8 cellular contexts compared by ENCODE assay signal in genomic region chr1:151398691-151399065, GRCh38. TPM values are rescaled to one million over a fixed set of nuclear protein-coding genes. Genes with fewer than 3 reads are reported as not detected.
DNase-seq lines count a peak whose midpoint lies in the region; ATAC-seq and TF ChIP-seq lines count a peak whose summit lies in the region.

No MANE protein-coding gene starts in this region.

- no peak for TF ChIP-seq CTCF in uterus (IDR thresholded peaks at IDR 0.05)

- H3K9me3 Mint-ChIP-seq in activated T-helper 2 cell treated with anti-CD3 and anti-CD28 coated beads, Interferon-gamma antibody, Interleukin-2, Interleukin-4, amounts not matched to agents 10 μg/mL and 5 μg/mL and 100 μg/mL, durations not matched to agents 14 hours and 24 hours and 36 hours: no peaks in the 10 kb centered on the region
- no peaks in the 10 kb centered on the region for H3K9me3 Mint-ChIP-seq in memory B cell

- intact Hi-C loops in activated T-helper 2 cell treated with anti-CD3 and anti-CD28 coated beads, Interferon-gamma antibody, Interleukin-2, Interleukin-4, amounts not matched to agents 10 μg/mL and 5 μg/mL and 100 μg/mL, durations not matched to agents 14 hours and 24 hours and 36 hours (cut with micrococcal nuclease): loop anchor here (1.0 kb wide), 1 partner anchor 51 kb away; the partner anchor contains the start of gene RFX5
- intact Hi-C loops in uterus (cut with DNase I; ENCODE audit: low total_unique reads): loop anchor here (10.0 kb wide), 1 partner anchor 104 kb away; no protein-coding TSS in a partner anchor

- H3K27ac Mint-ChIP-seq in activated T-helper 2 cell treated with anti-CD3 and anti-CD28 coated beads, Interferon-gamma antibody, Interleukin-2, Interleukin-4, amounts not matched to agents 10 μg/mL and 5 μg/mL and 100 μg/mL, durations not matched to agents 14 hours and 24 hours and 36 hours: peak overlapping the region; percentile 100
- peak overlapping the region; percentile 98 for H3K27ac Mint-ChIP-seq in memory B cell

- H3K4me3 ChIP-seq in uterus: peak overlapping the region; percentile 92 to 96

- H3K36me3 Mint-ChIP-seq in activated T-helper 2 cell treated with anti-CD3 and anti-CD28 coated beads, Interferon-gamma antibody, Interleukin-2, Interleukin-4, amounts not matched to agents 10 μg/mL and 5 μg/mL and 100 μg/mL, durations not matched to agents 14 hours and 24 hours and 36 hours (ENCODE audit: low read depth): peaks cover 43% of the 10 kb centered on the region
- H3K36me3 Mint-ChIP-seq in memory B cell: peaks cover 10% of the 10 kb centered on the region

- no peaks in the 10 kb centered on the region for H3K27me3 ChIP-seq in uterus

- no peaks in the 10 kb centered on the region for H3K36me3 ChIP-seq in uterus

- peak; percentile 13 for DNase-seq in stimulated activated CD4-positive, alpha-beta T cell treated with anti-CD3 and anti-CD28 coated beads, Interleukin-15, amount 100 ng/mL, for 24 hours
- no peak for DNase-seq in stimulated activated CD4-positive, alpha-beta T cell treated with anti-CD3 and anti-CD28 coated beads, Interleukin-4, amount 100 ng/mL, for 1 hour
- no peak for DNase-seq in activated T-helper 2 cell treated with anti-CD3 and anti-CD28 coated beads, Interferon-gamma antibody, Interleukin-2, Interleukin-4, amounts not matched to agents 10 μg/mL and 5 μg/mL and 100 μg/mL, durations not matched to agents 14 hours and 24 hours and 36 hours (ENCODE audit: low spot score)
- DNase-seq in memory B cell (ENCODE audit: low spot score in 2 of 2) (no peak), uterus (peak in 1 of 2 donors; percentile 22), C1 segment of cervical spinal cord (lab: John Stamatoyannopoulos, UW) (no peak), NCI-H187 (lab: John Stamatoyannopoulos, UW) (no peak), Kasumi-1 (lab: John Stamatoyannopoulos, UW) (no peak)

- H3K4me1 ChIP-seq in uterus: peaks cover 0 to 9% of the 10 kb centered on the region in 2 donors

- H3K4me3 Mint-ChIP-seq in activated T-helper 2 cell treated with anti-CD3 and anti-CD28 coated beads, Interferon-gamma antibody, Interleukin-2, Interleukin-4, amounts not matched to agents 10 μg/mL and 5 μg/mL and 100 μg/mL, durations not matched to agents 14 hours and 24 hours and 36 hours (ENCODE audit: low read depth): peak overlapping the region; percentile 98
- H3K4me3 Mint-ChIP-seq in memory B cell: peak overlapping the region; percentile 92

- TF ChIP-seq POLR2A in uterus (IDR thresholded peaks at IDR 0.05): no peak

- H3K27ac ChIP-seq in uterus: peak overlapping the region; percentile 91 to 92

- no peak for ATAC-seq in memory B cell (ENCODE audit: low read depth)

- peaks cover 17% of the 10 kb centered on the region for H3K4me1 Mint-ChIP-seq in activated T-helper 2 cell treated with anti-CD3 and anti-CD28 coated beads, Interferon-gamma antibody, Interleukin-2, Interleukin-4, amounts not matched to agents 10 μg/mL and 5 μg/mL and 100 μg/mL, durations not matched to agents 14 hours and 24 hours and 36 hours (ENCODE audit: low read depth)
- H3K4me1 Mint-ChIP-seq in memory B cell: peaks cover 9% of the 10 kb centered on the region

- peaks cover 5% of the 10 kb centered on the region for H3K27me3 Mint-ChIP-seq in activated T-helper 2 cell treated with anti-CD3 and anti-CD28 coated beads, Interferon-gamma antibody, Interleukin-2, Interleukin-4, amounts not matched to agents 10 μg/mL and 5 μg/mL and 100 μg/mL, durations not matched to agents 14 hours and 24 hours and 36 hours (ENCODE audit: low read depth)
- no peaks in the 10 kb centered on the region for H3K27me3 Mint-ChIP-seq in memory B cell

- no peaks in the 10 kb centered on the region for H3K9me3 ChIP-seq in uterus

RNA-seq across cellular contexts. Expression of gene PSMB4, which starts 0.7 kb away (rescaled TPM):
- 443 and 458 TPM in 2 replicates for total RNA-seq in activated T-helper 2 cell treated with anti-CD3 and anti-CD28 coated beads, Interferon-gamma antibody, Interleukin-2, Interleukin-4, amounts not matched to agents 10 μg/mL and 5 μg/mL and 100 μg/mL, durations not matched to agents 14 hours and 24 hours and 36 hours
- total RNA-seq in uterus: 100 to 1,000 TPM; 192 to 336 (median 244) TPM

RNA-seq across cellular contexts. Expression of gene SELENBP1, which starts 26.2 kb away (rescaled TPM):
- total RNA-seq in activated T-helper 2 cell treated with anti-CD3 and anti-CD28 coated beads, Interferon-gamma antibody, Interleukin-2, Interleukin-4, amounts not matched to agents 10 μg/mL and 5 μg/mL and 100 μg/mL, durations not matched to agents 14 hours and 24 hours and 36 hours: not detected in 2 replicates
- total RNA-seq in uterus: 100 to 1,000 TPM in 1 of 4 donors, 10 to 100 TPM in 3; 38.2 to 108 (median 61.6) TPM

RNA-seq across cellular contexts. Expression of gene RFX5, which starts 51.6 kb away (rescaled TPM):
- 68.9 and 85.5 TPM in 2 replicates for total RNA-seq in activated T-helper 2 cell treated with anti-CD3 and anti-CD28 coated beads, Interferon-gamma antibody, Interleukin-2, Interleukin-4, amounts not matched to agents 10 μg/mL and 5 μg/mL and 100 μg/mL, durations not matched to agents 14 hours and 24 hours and 36 hours
- 10 to 100 TPM; 22.9 to 66.4 (median 34.1) TPM for total RNA-seq in uterus

Comparison
In these comparisons a context has a peak if more than half of its experiments do, and no peak if none do; other contexts are left out.
1. RNA of gene SELENBP1, which starts 26.2 kb away (total RNA-seq): 38.2 to 108 TPM in uterus; not detected in activated T-helper 2 cell treated with anti-CD3 and anti-CD28 coated beads, Interferon-gamma antibody, Interleukin-2, Interleukin-4, amounts not matched to agents 10 μg/mL and 5 μg/mL and 100 μg/mL, durations not matched to agents 14 hours and 24 hours and 36 hours; every median in the first group is over 10 times any median in the second.